Comparison of ENCODE assay signal across 1 cellular context in the genomic region with DNA sequence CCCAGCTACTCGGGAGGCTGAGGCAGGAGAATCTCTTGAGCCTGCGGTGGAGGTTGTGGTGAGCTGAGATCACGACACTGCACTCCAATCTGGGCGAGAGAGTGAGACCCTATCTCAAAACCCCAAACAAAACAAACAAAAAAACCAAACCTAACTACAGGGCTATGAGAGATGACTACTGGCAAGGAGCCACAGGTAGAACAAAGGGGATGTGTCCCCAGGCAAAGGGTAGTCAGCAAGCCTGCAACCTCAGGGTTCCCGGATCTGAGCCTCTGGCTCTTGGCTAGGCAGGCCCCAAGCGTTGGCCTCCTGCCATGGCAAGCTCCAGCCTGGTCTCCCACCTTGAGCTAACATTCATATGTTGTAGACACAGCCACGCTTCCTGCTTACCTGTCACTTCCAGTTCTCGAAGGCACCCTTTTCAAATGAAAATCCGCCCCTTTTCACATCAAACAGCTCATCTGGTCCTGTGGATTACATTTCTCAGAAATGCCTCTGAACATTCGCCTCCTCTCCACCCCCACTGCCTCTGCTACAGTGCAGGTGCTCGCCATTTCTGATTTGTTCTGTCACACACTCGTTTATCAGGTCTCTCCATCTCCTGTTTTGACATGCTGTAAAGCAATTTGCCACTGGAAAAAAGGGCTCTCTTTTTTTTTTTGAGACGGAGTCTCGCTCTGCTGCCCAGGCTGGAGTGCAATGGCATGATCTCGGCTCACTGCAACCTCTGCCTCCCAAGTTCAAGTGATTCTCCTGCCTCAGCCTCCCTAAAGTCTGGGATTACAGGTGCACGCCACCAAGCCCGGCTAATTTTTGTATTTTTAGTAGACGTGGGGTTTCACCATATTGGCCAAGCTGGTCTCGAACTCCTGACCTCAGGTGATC.
TF ChIP-seq lines count a peak whose summit lies in the region.

No MANE protein-coding gene starts in this region.

TF ChIP-seq in HepG2, 621 proteins besides CTCF, POLR2A, EP300 and RAD21 (continued from another document):
- TF ChIP-seq ARID3A (IDR thresholded peaks at IDR 0.05; ENCODE audit: low read depth, low read length) (no peak), IKZF4 (CRISPR knock-in tag; IDR thresholded peaks at IDR 0.05; ENCODE audit: borderline replicate concordance, low read depth, not compliant biosample characterization) (no peak), MXD4 (CRISPR knock-in tag; IDR thresholded peaks at IDR 0.05) (peak; percentile 48; the same call in 1 of the 2 replicates), NONO (IDR thresholded peaks at IDR 0.05) (no peak), NONO (CRISPR knock-in tag; conservative IDR thresholded peaks at IDR 0.05) (no peak; the same call in 1 of the 2 replicates), FOXJ3 (CRISPR knock-in tag; IDR thresholded peaks at IDR 0.05; ENCODE audit: borderline replicate concordance) (0 out of 2 replicates have a peak, but pooled peaks have one; percentile 54), ZNF558 (CRISPR knock-in tag; IDR thresholded peaks at IDR 0.05; ENCODE audit: borderline replicate concordance) (no peak), ZNF549 (CRISPR knock-in tag; IDR thresholded peaks at IDR 0.05) (no peak), PHF5A (CRISPR knock-in tag; IDR thresholded peaks at IDR 0.05; ENCODE audit: low read depth, unreplicated experiment) (peak; percentile 44), FOXC1 (CRISPR knock-in tag; IDR thresholded peaks at IDR 0.05; ENCODE audit: borderline replicate concordance) (no peak), ZNF333 (CRISPR knock-in tag; IDR thresholded peaks at IDR 0.05; ENCODE audit: borderline replicate concordance) (peak; percentile 74; the same call in 1 of the 2 replicates), ZBTB20 (CRISPR knock-in tag; IDR thresholded peaks at IDR 0.05; ENCODE audit: borderline replicate concordance, low read depth) (no peak), ZNF841 (CRISPR knock-in tag; IDR thresholded peaks at IDR 0.05; ENCODE audit: borderline replicate concordance) (no peak), PRMT3 (CRISPR knock-in tag; IDR thresholded peaks at IDR 0.05; ENCODE audit: borderline replicate concordance, low read depth) (peak; percentile 20; the same call in 1 of the 2 replicates), NFE2 (CRISPR knock-in tag; IDR thresholded peaks at IDR 0.05) (no peak), ZNF788 (CRISPR knock-in tag; IDR thresholded peaks at IDR 0.05; ENCODE audit: borderline replicate concordance) (peak; percentile 38; the same call in 1 of the 2 replicates), TAF15 (IDR thresholded peaks at IDR 0.05; ENCODE audit: low read depth, low read length, poor library complexity, severe bottlenecking) (no peak), EEA1 (CRISPR knock-in tag; IDR thresholded peaks at IDR 0.05; ENCODE audit: borderline replicate concordance) (no peak), NFYC (CRISPR knock-in tag; IDR thresholded peaks at IDR 0.05) (0 out of 2 replicates have a peak, but pooled peaks have one; percentile 6), ZNF251 (CRISPR knock-in tag; IDR thresholded peaks at IDR 0.05) (no peak), ZNF468 (CRISPR knock-in tag; IDR thresholded peaks at IDR 0.05) (0 out of 2 replicates have a peak, but pooled peaks have one; percentile 75), ZNF446 (CRISPR knock-in tag; IDR thresholded peaks at IDR 0.05) (no peak), RFX5 (IDR thresholded peaks at IDR 0.05; ENCODE audit: low read depth, low read length) (no peak), IRF1 (CRISPR knock-in tag; IDR thresholded peaks at IDR 0.05; ENCODE audit: low read depth) (no peak), ZNF572 (CRISPR knock-in tag; IDR thresholded peaks at IDR 0.05) (no peak), THYN1 (CRISPR knock-in tag; IDR thresholded peaks at IDR 0.05; ENCODE audit: borderline replicate concordance, low read depth) (no peak), AGO2 (optimal IDR thresholded peaks at IDR 0.05; ENCODE audit: low read depth, low read length) (no peak), SNAI1 (CRISPR knock-in tag; IDR thresholded peaks at IDR 0.05; ENCODE audit: borderline replicate concordance) (no peak), YEATS4 (CRISPR knock-in tag; IDR thresholded peaks at IDR 0.05; ENCODE audit: borderline replicate concordance) (peak; percentile 49; the same call in 1 of the 2 replicates), NR2C2 (CRISPR knock-in tag; IDR thresholded peaks at IDR 0.05; ENCODE audit: borderline replicate concordance) (no peak; the same call in 1 of the 2 replicates)
- TF ChIP-seq, protein P1, sequence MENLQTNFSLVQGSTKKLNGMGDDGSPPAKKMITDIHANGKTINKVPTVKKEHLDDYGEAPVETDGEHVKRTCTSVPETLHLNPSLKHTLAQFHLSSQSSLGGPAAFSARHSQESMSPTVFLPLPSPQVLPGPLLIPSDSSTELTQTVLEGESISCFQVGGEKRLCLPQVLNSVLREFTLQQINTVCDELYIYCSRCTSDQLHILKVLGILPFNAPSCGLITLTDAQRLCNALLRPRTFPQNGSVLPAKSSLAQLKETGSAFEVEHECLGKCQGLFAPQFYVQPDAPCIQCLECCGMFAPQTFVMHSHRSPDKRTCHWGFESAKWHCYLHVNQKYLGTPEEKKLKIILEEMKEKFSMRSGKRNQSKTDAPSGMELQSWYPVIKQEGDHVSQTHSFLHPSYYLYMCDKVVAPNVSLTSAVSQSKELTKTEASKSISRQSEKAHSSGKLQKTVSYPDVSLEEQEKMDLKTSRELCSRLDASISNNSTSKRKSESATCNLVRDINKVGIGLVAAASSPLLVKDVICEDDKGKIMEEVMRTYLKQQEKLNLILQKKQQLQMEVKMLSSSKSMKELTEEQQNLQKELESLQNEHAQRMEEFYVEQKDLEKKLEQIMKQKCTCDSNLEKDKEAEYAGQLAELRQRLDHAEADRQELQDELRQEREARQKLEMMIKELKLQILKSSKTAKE (CRISPR knock-in tag; IDR thresholded peaks at IDR 0.05; ENCODE audit: borderline replicate concordance), result no peak
- TF ChIP-seq, protein P2, sequence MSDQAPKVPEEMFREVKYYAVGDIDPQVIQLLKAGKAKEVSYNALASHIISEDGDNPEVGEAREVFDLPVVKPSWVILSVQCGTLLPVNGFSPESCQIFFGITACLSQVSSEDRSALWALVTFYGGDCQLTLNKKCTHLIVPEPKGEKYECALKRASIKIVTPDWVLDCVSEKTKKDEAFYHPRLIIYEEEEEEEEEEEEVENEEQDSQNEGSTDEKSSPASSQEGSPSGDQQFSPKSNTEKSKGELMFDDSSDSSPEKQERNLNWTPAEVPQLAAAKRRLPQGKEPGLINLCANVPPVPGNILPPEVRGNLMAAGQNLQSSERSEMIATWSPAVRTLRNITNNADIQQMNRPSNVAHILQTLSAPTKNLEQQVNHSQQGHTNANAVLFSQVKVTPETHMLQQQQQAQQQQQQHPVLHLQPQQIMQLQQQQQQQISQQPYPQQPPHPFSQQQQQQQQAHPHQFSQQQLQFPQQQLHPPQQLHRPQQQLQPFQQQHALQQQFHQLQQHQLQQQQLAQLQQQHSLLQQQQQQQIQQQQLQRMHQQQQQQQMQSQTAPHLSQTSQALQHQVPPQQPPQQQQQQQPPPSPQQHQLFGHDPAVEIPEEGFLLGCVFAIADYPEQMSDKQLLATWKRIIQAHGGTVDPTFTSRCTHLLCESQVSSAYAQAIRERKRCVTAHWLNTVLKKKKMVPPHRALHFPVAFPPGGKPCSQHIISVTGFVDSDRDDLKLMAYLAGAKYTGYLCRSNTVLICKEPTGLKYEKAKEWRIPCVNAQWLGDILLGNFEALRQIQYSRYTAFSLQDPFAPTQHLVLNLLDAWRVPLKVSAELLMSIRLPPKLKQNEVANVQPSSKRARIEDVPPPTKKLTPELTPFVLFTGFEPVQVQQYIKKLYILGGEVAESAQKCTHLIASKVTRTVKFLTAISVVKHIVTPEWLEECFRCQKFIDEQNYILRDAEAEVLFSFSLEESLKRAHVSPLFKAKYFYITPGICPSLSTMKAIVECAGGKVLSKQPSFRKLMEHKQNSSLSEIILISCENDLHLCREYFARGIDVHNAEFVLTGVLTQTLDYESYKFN (CRISPR knock-in tag; conservative IDR thresholded peaks at IDR 0.05), result no peak
- TF ChIP-seq, protein P3, sequence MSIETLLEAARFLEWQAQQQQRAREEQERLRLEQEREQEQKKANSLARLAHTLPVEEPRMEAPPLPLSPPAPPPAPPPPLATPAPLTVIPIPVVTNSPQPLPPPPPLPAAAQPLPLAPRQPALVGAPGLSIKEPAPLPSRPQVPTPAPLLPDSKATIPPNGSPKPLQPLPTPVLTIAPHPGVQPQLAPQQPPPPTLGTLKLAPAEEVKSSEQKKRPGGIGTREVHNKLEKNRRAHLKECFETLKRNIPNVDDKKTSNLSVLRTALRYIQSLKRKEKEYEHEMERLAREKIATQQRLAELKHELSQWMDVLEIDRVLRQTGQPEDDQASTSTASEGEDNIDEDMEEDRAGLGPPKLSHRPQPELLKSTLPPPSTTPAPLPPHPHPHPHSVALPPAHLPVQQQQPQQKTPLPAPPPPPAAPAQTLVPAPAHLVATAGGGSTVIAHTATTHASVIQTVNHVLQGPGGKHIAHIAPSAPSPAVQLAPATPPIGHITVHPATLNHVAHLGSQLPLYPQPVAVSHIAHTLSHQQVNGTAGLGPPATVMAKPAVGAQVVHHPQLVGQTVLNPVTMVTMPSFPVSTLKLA (IDR thresholded peaks at IDR 0.05), result peak; percentile 22; the same call in 1 of the 2 replicates
- TF ChIP-seq, protein P4, sequence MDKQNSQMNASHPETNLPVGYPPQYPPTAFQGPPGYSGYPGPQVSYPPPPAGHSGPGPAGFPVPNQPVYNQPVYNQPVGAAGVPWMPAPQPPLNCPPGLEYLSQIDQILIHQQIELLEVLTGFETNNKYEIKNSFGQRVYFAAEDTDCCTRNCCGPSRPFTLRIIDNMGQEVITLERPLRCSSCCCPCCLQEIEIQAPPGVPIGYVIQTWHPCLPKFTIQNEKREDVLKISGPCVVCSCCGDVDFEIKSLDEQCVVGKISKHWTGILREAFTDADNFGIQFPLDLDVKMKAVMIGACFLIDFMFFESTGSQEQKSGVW (CRISPR knock-in tag; IDR thresholded peaks at IDR 0.05; ENCODE audit: borderline replicate concordance), result no peak
TF ChIP-seq in HepG2: peak in this region for 209.
